ENCODE assay signal across 15 cellular contexts in genomic region chr2:161981679-161982300, GRCh38.
A peak's percentile ranks its signal among the peaks of the same experiment; 100 is the strongest.
DNase-seq lines count a peak whose midpoint lies in the region; ATAC-seq lines count a peak whose summit lies in the region.
"Had no signal": no experiment of that assay in that cellular context is flagged by ENCODE, and none has a peak within 500 bp of the region (broad histone marks: within the 10 kb centered on the region; RNA-seq: fewer than 3 reads in every experiment).

No MANE protein-coding gene starts in this region.

- no peaks in the 10 kb centered on the region for H3K9me3 ChIP-seq in HAP-1
- H3K9me3 ChIP-seq: breast epithelium, stomach, upper lobe of left lung had no signal

- H3K27me3 Mint-ChIP-seq in stimulated activated naive CD8-positive, alpha-beta T cell treated with anti-CD3 and anti-CD28 coated beads, Interleukin-15, Interleukin-2, amounts not matched to agents 100 ng/mL and 50 ng/mL, for 24 hours = no peaks in the 10 kb centered on the region
- no peaks in the 10 kb centered on the region for H3K27me3 Mint-ChIP-seq in activated naive CD8-positive, alpha-beta T cell treated with anti-CD3 and anti-CD28 coated beads, Interleukin-2, amount 10 ng/mL, durations not matched to agents 7 days and 5 days
- no peaks in the 10 kb centered on the region for H3K27me3 Mint-ChIP-seq in naive thymus-derived CD8-positive, alpha-beta T cell

- no peak for DNase-seq in stimulated activated naive CD8-positive, alpha-beta T cell treated with anti-CD3 and anti-CD28 coated beads, Interleukin-15, Interleukin-2, amounts not matched to agents 100 U/mL and 50 U/mL, for 24 hours
- DNase-seq in NCI-H2171 treated with DMSO at 0.1 percent for 48 hours (lab: John Stamatoyannopoulos, UW) (peak; percentile 86), HAP-1 (ENCODE audit: low spot score in 2 of 2) (no peak)
- DNase-seq in activated naive CD8-positive, alpha-beta T cell treated with anti-CD3 and anti-CD28 coated beads, Interleukin-2, amount 10 ng/mL, durations not matched to agents 7 days and 5 days = no peak
- no peak for DNase-seq in naive thymus-derived CD8-positive, alpha-beta T cell
- DNase-seq: foreskin fibroblast, MM.1S, SHP77, stomach had no signal

- POLR2A ChIA-PET in activated naive CD8-positive, alpha-beta T cell treated with anti-CD3 and anti-CD28 coated beads, Interleukin-2, amount 10 ng/mL, durations not matched to agents 7 days and 5 days (lab: Charles Lee) = no interaction called here
- POLR2A ChIA-PET in naive thymus-derived CD8-positive, alpha-beta T cell (lab: Charles Lee) = no interaction called here

- no peaks in the 10 kb centered on the region for H3K36me3 Mint-ChIP-seq in stimulated activated naive CD8-positive, alpha-beta T cell treated with anti-CD3 and anti-CD28 coated beads, Interleukin-15, Interleukin-2, amounts not matched to agents 100 ng/mL and 50 ng/mL, for 24 hours (ENCODE audit: low read depth)
- H3K36me3 Mint-ChIP-seq in activated naive CD8-positive, alpha-beta T cell treated with anti-CD3 and anti-CD28 coated beads, Interleukin-2, amount 10 ng/mL, durations not matched to agents 7 days and 5 days = peaks cover 38% of the 10 kb centered on the region
- H3K36me3 Mint-ChIP-seq in naive thymus-derived CD8-positive, alpha-beta T cell = peaks cover 0 to 2% (median 0%) of the 10 kb centered on the region in 3 donors

- H3K4me3 ChIP-seq in HAP-1 = no peak overlapping the region
- H3K4me3 ChIP-seq: breast epithelium, hepatocyte, stomach, upper lobe of left lung had no signal

- peaks cover 45% of the 10 kb centered on the region for H3K4me1 Mint-ChIP-seq in stimulated activated naive CD8-positive, alpha-beta T cell treated with anti-CD3 and anti-CD28 coated beads, Interleukin-15, Interleukin-2, amounts not matched to agents 100 ng/mL and 50 ng/mL, for 24 hours (ENCODE audit: low read depth)
- H3K4me1 Mint-ChIP-seq in activated naive CD8-positive, alpha-beta T cell treated with anti-CD3 and anti-CD28 coated beads, Interleukin-2, amount 10 ng/mL, durations not matched to agents 7 days and 5 days = peaks cover 44% of the 10 kb centered on the region
- H3K4me1 Mint-ChIP-seq in naive thymus-derived CD8-positive, alpha-beta T cell = peaks cover 6 to 9% (median 7%) of the 10 kb centered on the region in 4 donors

- H3K9me3 Mint-ChIP-seq in stimulated activated naive CD8-positive, alpha-beta T cell treated with anti-CD3 and anti-CD28 coated beads, Interleukin-15, Interleukin-2, amounts not matched to agents 100 ng/mL and 50 ng/mL, for 24 hours = no peaks in the 10 kb centered on the region
- peaks cover 8% of the 10 kb centered on the region for H3K9me3 Mint-ChIP-seq in activated naive CD8-positive, alpha-beta T cell treated with anti-CD3 and anti-CD28 coated beads, Interleukin-2, amount 10 ng/mL, durations not matched to agents 7 days and 5 days
- no peaks in the 10 kb centered on the region for H3K9me3 Mint-ChIP-seq in naive thymus-derived CD8-positive, alpha-beta T cell

- in situ Hi-C loops in HAP-1 (cut with MboI; ENCODE audit: low sequenced_read_pairs) = no loop called here

- H3K27me3 ChIP-seq in HAP-1 (ENCODE audit: low read depth) = 0 out of 2 replicates have a peak, but pooled peaks cover 4% of the 10 kb centered on the region
- H3K27me3 ChIP-seq: breast epithelium, hepatocyte, stomach, upper lobe of left lung had no signal

- no peak overlapping the region for H3K4me3 Mint-ChIP-seq in stimulated activated naive CD8-positive, alpha-beta T cell treated with anti-CD3 and anti-CD28 coated beads, Interleukin-15, Interleukin-2, amounts not matched to agents 100 ng/mL and 50 ng/mL, for 24 hours
- H3K4me3 Mint-ChIP-seq in activated naive CD8-positive, alpha-beta T cell treated with anti-CD3 and anti-CD28 coated beads, Interleukin-2, amount 10 ng/mL, durations not matched to agents 7 days and 5 days = no peak overlapping the region
- no peak overlapping the region for H3K4me3 Mint-ChIP-seq in naive thymus-derived CD8-positive, alpha-beta T cell

- no peaks in the 10 kb centered on the region for H3K36me3 ChIP-seq in HAP-1 (replicated peaks)
- H3K36me3 ChIP-seq: breast epithelium, stomach, upper lobe of left lung had no signal

- peak overlapping the region; percentile 76 for H3K27ac Mint-ChIP-seq in stimulated activated naive CD8-positive, alpha-beta T cell treated with anti-CD3 and anti-CD28 coated beads, Interleukin-15, Interleukin-2, amounts not matched to agents 100 ng/mL and 50 ng/mL, for 24 hours
- H3K27ac Mint-ChIP-seq in activated naive CD8-positive, alpha-beta T cell treated with anti-CD3 and anti-CD28 coated beads, Interleukin-2, amount 10 ng/mL, durations not matched to agents 7 days and 5 days = peak overlapping the region; percentile 53
- H3K27ac Mint-ChIP-seq in naive thymus-derived CD8-positive, alpha-beta T cell = peak overlapping the region in 2 of 10 donors; percentile 17 to 34

- peaks cover 3% of the 10 kb centered on the region for H3K4me1 ChIP-seq in HAP-1
- H3K4me1 ChIP-seq: breast epithelium, stomach, upper lobe of left lung had no signal

- ATAC-seq in stimulated activated naive CD8-positive, alpha-beta T cell treated with anti-CD3 and anti-CD28 coated beads, Interleukin-15, Interleukin-2, amounts not matched to agents 100 U/mL and 50 U/mL, for 24 hours = no peak
- ATAC-seq in activated naive CD8-positive, alpha-beta T cell treated with anti-CD3 and anti-CD28 coated beads, Interleukin-2, amount 10 ng/mL, durations not matched to agents 7 days and 5 days (ENCODE audit: low read depth) = no peak
- ATAC-seq in GM19324 (IDR thresholded peaks at IDR 0.05; ENCODE audit: low FRiP score, unreplicated experiment) = no peak
- ATAC-seq in naive thymus-derived CD8-positive, alpha-beta T cell = no peak
- ATAC-seq: sciatic nerve had no signal
